ENCODE assay signal across 17 cellular contexts in genomic region chr1:22829001-22829989, GRCh38.
DNase-seq lines count a peak whose midpoint lies in the region; ATAC-seq and TF ChIP-seq lines count a peak whose summit lies in the region.
"Had no signal": no experiment of that assay in that cellular context is flagged by ENCODE, and none has a peak within 500 bp of the region (broad histone marks: within the 10 kb centered on the region; RNA-seq: fewer than 3 reads in every experiment).

No MANE protein-coding gene starts in this region.

- H3K4me3 ChIP-seq in osteoblast (ENCODE audit: insufficient read depth, low read length), result no peak overlapping the region
- H3K4me3 ChIP-seq: gastrocnemius medialis, ovary had no signal

- H3K27ac Mint-ChIP-seq in osteocyte (ENCODE audit: unreplicated experiment), result peak overlapping the region; percentile 38
- H3K27ac Mint-ChIP-seq: stimulated activated memory B cell treated with anti-CD40 and anti-IgM and Interleukin-4, amounts not matched to agents 10 μg/mL and 1 μg/mL and 100 μg/mL, for 72 hours; T-helper 2 cell treated with Interferon-gamma antibody and Interleukin-4, amounts not matched to agents 5 μg/mL and 100 μg/mL, for 36 hours had no signal

- H2AFZ ChIP-seq in osteoblast (ENCODE audit: low read length), result no peak overlapping the region

- H3K79me2 ChIP-seq in osteoblast (ENCODE audit: insufficient read depth, low read length), result no peaks in the 10 kb centered on the region

- no peaks in the 10 kb centered on the region for H3K9me3 Mint-ChIP-seq in osteocyte (ENCODE audit: unreplicated experiment)
- H3K9me3 Mint-ChIP-seq: stimulated activated memory B cell treated with anti-CD40 and anti-IgM and Interleukin-4, amounts not matched to agents 10 μg/mL and 1 μg/mL and 100 μg/mL, for 72 hours; T-helper 2 cell treated with Interferon-gamma antibody and Interleukin-4, amounts not matched to agents 5 μg/mL and 100 μg/mL, for 36 hours had no signal

- ATAC-seq in HG02759 (IDR thresholded peaks at IDR 0.05; ENCODE audit: unreplicated experiment), result no peak
- ATAC-seq: gastrocnemius medialis; left lobe of liver; stimulated activated memory B cell treated with anti-CD40 and anti-IgM and Interleukin-4, amounts not matched to agents 10 μg/mL and 1 μg/mL and 100 μg/mL, for 72 hours had no signal

- DNase-seq in ELR (ENCODE audit: low read depth) (peak; percentile 30), amniotic epithelial cell (ENCODE audit: low read depth) (peak; percentile 46), foreskin melanocyte (peak; percentile 15), osteocyte (ENCODE audit: extremely low spot score, unreplicated experiment) (no peak), LoVo (ENCODE audit: low spot score) (no peak), osteoblast (ENCODE audit: insufficient read length, low spot score, missing footprints) (no peak)
- DNase-seq in activated effector memory CD4-positive, alpha-beta T cell treated with Interleukin-2 at 50 U/mL for 16 hours, result no peak
- DNase-seq: activated naive CD4-positive, alpha-beta T cell; gastrocnemius medialis; NCI-H2107; stimulated activated CD4-positive, alpha-beta T cell treated with anti-CD3 and anti-CD28 coated beads, Interleukin-2, amount 100 ng/mL, for 24 hours had no signal

- H3K27me3 ChIP-seq in osteoblast (ENCODE audit: insufficient read depth, low read length), result no peaks in the 10 kb centered on the region
- H3K27me3 ChIP-seq: gastrocnemius medialis, ovary had no signal

- H3K27me3 Mint-ChIP-seq in osteocyte (ENCODE audit: unreplicated experiment), result no peaks in the 10 kb centered on the region

- H3K4me3 Mint-ChIP-seq in osteocyte (ENCODE audit: unreplicated experiment), result no peak overlapping the region
- H3K4me3 Mint-ChIP-seq: stimulated activated memory B cell treated with anti-CD40 and anti-IgM and Interleukin-4, amounts not matched to agents 10 μg/mL and 1 μg/mL and 100 μg/mL, for 72 hours; T-helper 2 cell treated with Interferon-gamma antibody and Interleukin-4, amounts not matched to agents 5 μg/mL and 100 μg/mL, for 36 hours had no signal

- no peaks in the 10 kb centered on the region for H4K20me1 ChIP-seq in osteoblast (ENCODE audit: insufficient read depth, low read length)

- H3K36me3 ChIP-seq in osteoblast (ENCODE audit: insufficient read depth, low read length), result no peaks in the 10 kb centered on the region
- H3K36me3 ChIP-seq: gastrocnemius medialis, ovary had no signal

- no peaks in the 10 kb centered on the region for H3K9me3 ChIP-seq in osteoblast (ENCODE audit: low read depth, low read length)
- H3K9me3 ChIP-seq: gastrocnemius medialis, ovary had no signal

- no peak overlapping the region for H3K4me2 ChIP-seq in osteoblast (ENCODE audit: insufficient read depth, low read length)
- H3K4me2 ChIP-seq: KMS-11 had no signal

- TF ChIP-seq CTCF in osteocyte (IDR thresholded peaks at IDR 0.05) (no peak), osteoblast (IDR thresholded peaks at IDR 0.05; ENCODE audit: extremely low read depth, low read depth, low read length) (no peak)

- H3K36me3 Mint-ChIP-seq in osteocyte (ENCODE audit: unreplicated experiment), result no peaks in the 10 kb centered on the region
- H3K36me3 Mint-ChIP-seq: stimulated activated memory B cell treated with anti-CD40 and anti-IgM and Interleukin-4, amounts not matched to agents 10 μg/mL and 1 μg/mL and 100 μg/mL, for 72 hours had no signal

- H3K4me1 Mint-ChIP-seq in osteocyte (ENCODE audit: unreplicated experiment), result peaks cover 33% of the 10 kb centered on the region
- H3K4me1 Mint-ChIP-seq: stimulated activated memory B cell treated with anti-CD40 and anti-IgM and Interleukin-4, amounts not matched to agents 10 μg/mL and 1 μg/mL and 100 μg/mL, for 72 hours had no signal

- no peak overlapping the region for H3K27ac ChIP-seq in osteoblast (ENCODE audit: low read depth, low read length)
- H3K27ac ChIP-seq: gastrocnemius medialis, KMS-11, ovary had no signal

- peaks cover 42% of the 10 kb centered on the region for H3K4me1 ChIP-seq in osteoblast (ENCODE audit: insufficient read depth, low read length)

Comparison
In these comparisons a context has a peak if more than half of its experiments do, and no peak if none do; other contexts are left out.
1. DNase-seq: peak in ELR (single experiment), amniotic epithelial cell (single experiment) and foreskin melanocyte (single experiment); none in osteocyte (single experiment), activated effector memory CD4-positive, alpha-beta T cell treated with Interleukin-2 at 50 U/mL for 16 hours (single experiment), LoVo (single experiment) and osteoblast (single experiment).